Comparison of ENCODE assay signal across 1 cellular context in genomic region chr20:46814366-46815232, GRCh38.
TF ChIP-seq lines count a peak whose summit lies in the region.

No MANE protein-coding gene starts in this region.

TF ChIP-seq in HEK293, 187 proteins besides CTCF, POLR2A, EP300 and RAD21 (continued from another document and continues in another):
- no peak for TF ChIP-seq TRIM28 (IDR thresholded peaks at IDR 0.05; ENCODE audit: borderline replicate concordance, low read length)
- TF ChIP-seq FEZF1 (tag by site-specific recombination; IDR thresholded peaks at IDR 0.05) = no peak; the same call in 1 of the 2 replicates
- TF ChIP-seq, protein P1, sequence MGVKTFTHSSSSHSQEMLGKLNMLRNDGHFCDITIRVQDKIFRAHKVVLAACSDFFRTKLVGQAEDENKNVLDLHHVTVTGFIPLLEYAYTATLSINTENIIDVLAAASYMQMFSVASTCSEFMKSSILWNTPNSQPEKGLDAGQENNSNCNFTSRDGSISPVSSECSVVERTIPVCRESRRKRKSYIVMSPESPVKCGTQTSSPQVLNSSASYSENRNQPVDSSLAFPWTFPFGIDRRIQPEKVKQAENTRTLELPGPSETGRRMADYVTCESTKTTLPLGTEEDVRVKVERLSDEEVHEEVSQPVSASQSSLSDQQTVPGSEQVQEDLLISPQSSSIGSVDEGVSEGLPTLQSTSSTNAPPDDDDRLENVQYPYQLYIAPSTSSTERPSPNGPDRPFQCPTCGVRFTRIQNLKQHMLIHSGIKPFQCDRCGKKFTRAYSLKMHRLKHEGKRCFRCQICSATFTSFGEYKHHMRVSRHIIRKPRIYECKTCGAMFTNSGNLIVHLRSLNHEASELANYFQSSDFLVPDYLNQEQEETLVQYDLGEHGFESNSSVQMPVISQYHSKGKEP (tag by site-specific recombination; IDR thresholded peaks at IDR 0.05) = no peak
- no peak for TF ChIP-seq ZNF645 (tag by site-specific recombination; IDR thresholded peaks at IDR 0.05)
- TF ChIP-seq MYNN (tag by site-specific recombination; IDR thresholded peaks at IDR 0.05; ENCODE audit: borderline replicate concordance) = no peak
- no peak for TF ChIP-seq ZNF664 (tag by site-specific recombination; IDR thresholded peaks at IDR 0.05)
- no peak for TF ChIP-seq GLI4 (tag by site-specific recombination; IDR thresholded peaks at IDR 0.05)
- TF ChIP-seq ZNF324 (tag by site-specific recombination; IDR thresholded peaks at IDR 0.05) = no peak
- no peak for TF ChIP-seq ZNF133 (tag by site-specific recombination; IDR thresholded peaks at IDR 0.05)
- TF ChIP-seq, protein P2, sequence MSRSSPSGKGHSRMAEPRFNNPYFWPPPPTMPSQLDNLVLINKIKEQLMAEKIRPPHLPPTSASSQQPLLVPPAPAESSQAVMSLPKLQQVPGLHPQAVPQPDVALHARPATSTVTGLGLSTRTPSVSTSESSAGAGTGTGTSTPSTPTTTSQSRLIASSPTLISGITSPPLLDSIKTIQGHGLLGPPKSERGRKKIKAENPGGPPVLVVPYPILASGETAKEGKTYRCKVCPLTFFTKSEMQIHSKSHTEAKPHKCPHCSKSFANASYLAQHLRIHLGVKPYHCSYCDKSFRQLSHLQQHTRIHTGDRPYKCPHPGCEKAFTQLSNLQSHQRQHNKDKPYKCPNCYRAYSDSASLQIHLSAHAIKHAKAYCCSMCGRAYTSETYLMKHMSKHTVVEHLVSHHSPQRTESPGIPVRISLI (tag by site-specific recombination; IDR thresholded peaks at IDR 0.05) = no peak
- TF ChIP-seq ZNF280D (tag by site-specific recombination; IDR thresholded peaks at IDR 0.05) = no peak
- 0 out of 2 replicates have a peak, but pooled peaks have one; percentile 17 for TF ChIP-seq ZNF843 (tag by site-specific recombination; IDR thresholded peaks at IDR 0.05)
- no peak for TF ChIP-seq ZNF791 (tag by site-specific recombination; IDR thresholded peaks at IDR 0.05)
- TF ChIP-seq ZNF169 (tag by site-specific recombination; IDR thresholded peaks at IDR 0.05) = no peak
- TF ChIP-seq ZNF155 (tag by site-specific recombination; IDR thresholded peaks at IDR 0.05) = no peak
- TF ChIP-seq ZNF792 (tag by site-specific recombination; IDR thresholded peaks at IDR 0.05) = no peak
- no peak for TF ChIP-seq ZNF544 (tag by site-specific recombination; IDR thresholded peaks at IDR 0.05)
- no peak for TF ChIP-seq ZNF16 (tag by site-specific recombination; IDR thresholded peaks at IDR 0.05; ENCODE audit: low read depth)
- no peak for TF ChIP-seq ZNF433 (tag by site-specific recombination; IDR thresholded peaks at IDR 0.05; ENCODE audit: low read depth)
- TF ChIP-seq ZBTB17 (tag by site-specific recombination; IDR thresholded peaks at IDR 0.05) = peak; percentile 57; the same call in 1 of the 2 replicates
- TF ChIP-seq, protein P3, sequence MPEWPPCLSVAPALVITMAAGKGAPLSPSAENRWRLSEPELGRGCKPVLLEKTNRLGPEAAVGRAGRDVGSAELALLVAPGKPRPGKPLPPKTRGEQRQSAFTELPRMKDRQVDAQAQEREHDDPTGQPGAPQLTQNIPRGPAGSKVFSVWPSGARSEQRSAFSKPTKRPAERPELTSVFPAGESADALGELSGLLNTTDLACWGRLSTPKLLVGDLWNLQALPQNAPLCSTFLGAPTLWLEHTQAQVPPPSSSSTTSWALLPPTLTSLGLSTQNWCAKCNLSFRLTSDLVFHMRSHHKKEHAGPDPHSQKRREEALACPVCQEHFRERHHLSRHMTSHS (tag by site-specific recombination; IDR thresholded peaks at IDR 0.05) = no peak
- TF ChIP-seq ZFP69B (tag by site-specific recombination; IDR thresholded peaks at IDR 0.05) = no peak
- TF ChIP-seq PRDM1 (tag by site-specific recombination; IDR thresholded peaks at IDR 0.05) = no peak
- no peak for TF ChIP-seq ZNF341 (tag by site-specific recombination; IDR thresholded peaks at IDR 0.05; ENCODE audit: low read depth)
- no peak for TF ChIP-seq ZIC2 (tag by site-specific recombination; IDR thresholded peaks at IDR 0.05)
- TF ChIP-seq ZNF184 (tag by site-specific recombination; IDR thresholded peaks at IDR 0.05) = no peak
- 0 out of 2 replicates have a peak, but pooled peaks have one; percentile 20 for TF ChIP-seq GLIS2 (tag by site-specific recombination; IDR thresholded peaks at IDR 0.05)
- no peak for TF ChIP-seq ZFP37 (tag by site-specific recombination; IDR thresholded peaks at IDR 0.05)
- peak; percentile 49; the same call in 1 of the 2 replicates for TF ChIP-seq OVOL3 (tag by site-specific recombination; IDR thresholded peaks at IDR 0.05)
- TF ChIP-seq ZNF76 (tag by site-specific recombination; IDR thresholded peaks at IDR 0.05; ENCODE audit: borderline replicate concordance, low read depth) = no peak
- no peak for TF ChIP-seq ZNF548 (tag by site-specific recombination; IDR thresholded peaks at IDR 0.05)
- TF ChIP-seq KLF8 (tag by site-specific recombination; IDR thresholded peaks at IDR 0.05) = 0 out of 2 replicates have a peak, but pooled peaks have one; percentile 46
- TF ChIP-seq ZNF623 (tag by site-specific recombination; IDR thresholded peaks at IDR 0.05) = no peak
- TF ChIP-seq ZNF513 (tag by site-specific recombination; IDR thresholded peaks at IDR 0.05) = no peak
- TF ChIP-seq, protein P4, sequence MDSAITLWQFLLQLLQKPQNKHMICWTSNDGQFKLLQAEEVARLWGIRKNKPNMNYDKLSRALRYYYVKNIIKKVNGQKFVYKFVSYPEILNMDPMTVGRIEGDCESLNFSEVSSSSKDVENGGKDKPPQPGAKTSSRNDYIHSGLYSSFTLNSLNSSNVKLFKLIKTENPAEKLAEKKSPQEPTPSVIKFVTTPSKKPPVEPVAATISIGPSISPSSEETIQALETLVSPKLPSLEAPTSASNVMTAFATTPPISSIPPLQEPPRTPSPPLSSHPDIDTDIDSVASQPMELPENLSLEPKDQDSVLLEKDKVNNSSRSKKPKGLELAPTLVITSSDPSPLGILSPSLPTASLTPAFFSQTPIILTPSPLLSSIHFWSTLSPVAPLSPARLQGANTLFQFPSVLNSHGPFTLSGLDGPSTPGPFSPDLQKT (IDR thresholded peaks at IDR 0.05; ENCODE audit: borderline replicate concordance, low read depth, low read length) = no peak
- peak; percentile 14; the same call in 1 of the 2 replicates for TF ChIP-seq IKZF3 (tag by site-specific recombination; IDR thresholded peaks at IDR 0.05)
- no peak for TF ChIP-seq ZNF211 (tag by site-specific recombination; IDR thresholded peaks at IDR 0.05; ENCODE audit: low read depth)
- no peak for TF ChIP-seq ZNF354C (tag by site-specific recombination; IDR thresholded peaks at IDR 0.05; ENCODE audit: borderline replicate concordance, low read depth)
- no peak for TF ChIP-seq ZNF416 (tag by site-specific recombination; IDR thresholded peaks at IDR 0.05)
- no peak for TF ChIP-seq ZNF23 (tag by site-specific recombination; IDR thresholded peaks at IDR 0.05; ENCODE audit: borderline replicate concordance)
- TF ChIP-seq ZNF626 (tag by site-specific recombination; IDR thresholded peaks at IDR 0.05) = no peak
- no peak for TF ChIP-seq AEBP2 (tag by site-specific recombination; IDR thresholded peaks at IDR 0.05; ENCODE audit: borderline replicate concordance)
- TF ChIP-seq, protein P5, sequence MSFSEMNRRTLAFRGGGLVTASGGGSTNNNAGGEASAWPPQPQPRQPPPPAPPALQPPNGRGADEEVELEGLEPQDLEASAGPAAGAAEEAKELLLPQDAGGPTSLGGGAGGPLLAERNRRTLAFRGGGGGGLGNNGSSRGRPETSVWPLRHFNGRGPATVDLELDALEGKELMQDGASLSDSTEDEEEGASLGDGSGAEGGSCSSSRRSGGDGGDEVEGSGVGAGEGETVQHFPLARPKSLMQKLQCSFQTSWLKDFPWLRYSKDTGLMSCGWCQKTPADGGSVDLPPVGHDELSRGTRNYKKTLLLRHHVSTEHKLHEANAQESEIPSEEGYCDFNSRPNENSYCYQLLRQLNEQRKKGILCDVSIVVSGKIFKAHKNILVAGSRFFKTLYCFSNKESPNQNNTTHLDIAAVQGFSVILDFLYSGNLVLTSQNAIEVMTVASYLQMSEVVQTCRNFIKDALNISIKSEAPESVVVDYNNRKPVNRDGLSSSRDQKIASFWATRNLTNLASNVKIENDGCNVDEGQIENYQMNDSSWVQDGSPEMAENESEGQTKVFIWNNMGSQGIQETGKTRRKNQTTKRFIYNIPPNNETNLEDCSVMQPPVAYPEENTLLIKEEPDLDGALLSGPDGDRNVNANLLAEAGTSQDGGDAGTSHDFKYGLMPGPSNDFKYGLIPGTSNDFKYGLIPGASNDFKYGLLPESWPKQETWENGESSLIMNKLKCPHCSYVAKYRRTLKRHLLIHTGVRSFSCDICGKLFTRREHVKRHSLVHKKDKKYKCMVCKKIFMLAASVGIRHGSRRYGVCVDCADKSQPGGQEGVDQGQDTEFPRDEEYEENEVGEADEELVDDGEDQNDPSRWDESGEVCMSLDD (tag by site-specific recombination; IDR thresholded peaks at IDR 0.05) = no peak
- TF ChIP-seq ZNF221 (tag by site-specific recombination; IDR thresholded peaks at IDR 0.05; ENCODE audit: borderline replicate concordance) = no peak
- TF ChIP-seq, protein P6, sequence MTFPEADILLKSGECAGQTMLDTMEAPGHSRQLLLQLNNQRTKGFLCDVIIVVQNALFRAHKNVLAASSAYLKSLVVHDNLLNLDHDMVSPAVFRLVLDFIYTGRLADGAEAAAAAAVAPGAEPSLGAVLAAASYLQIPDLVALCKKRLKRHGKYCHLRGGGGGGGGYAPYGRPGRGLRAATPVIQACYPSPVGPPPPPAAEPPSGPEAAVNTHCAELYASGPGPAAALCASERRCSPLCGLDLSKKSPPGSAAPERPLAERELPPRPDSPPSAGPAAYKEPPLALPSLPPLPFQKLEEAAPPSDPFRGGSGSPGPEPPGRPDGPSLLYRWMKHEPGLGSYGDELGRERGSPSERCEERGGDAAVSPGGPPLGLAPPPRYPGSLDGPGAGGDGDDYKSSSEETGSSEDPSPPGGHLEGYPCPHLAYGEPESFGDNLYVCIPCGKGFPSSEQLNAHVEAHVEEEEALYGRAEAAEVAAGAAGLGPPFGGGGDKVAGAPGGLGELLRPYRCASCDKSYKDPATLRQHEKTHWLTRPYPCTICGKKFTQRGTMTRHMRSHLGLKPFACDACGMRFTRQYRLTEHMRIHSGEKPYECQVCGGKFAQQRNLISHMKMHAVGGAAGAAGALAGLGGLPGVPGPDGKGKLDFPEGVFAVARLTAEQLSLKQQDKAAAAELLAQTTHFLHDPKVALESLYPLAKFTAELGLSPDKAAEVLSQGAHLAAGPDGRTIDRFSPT (tag by site-specific recombination; IDR thresholded peaks at IDR 0.05) = no peak
- TF ChIP-seq SP3 (tag by site-specific recombination; IDR thresholded peaks at IDR 0.05) = no peak
- TF ChIP-seq KLF9 (tag by site-specific recombination; IDR thresholded peaks at IDR 0.05; ENCODE audit: low read depth) = no peak
- TF ChIP-seq ZNF140 (tag by site-specific recombination; IDR thresholded peaks at IDR 0.05) = no peak
- no peak for TF ChIP-seq KLF10 (tag by site-specific recombination; IDR thresholded peaks at IDR 0.05)
